8 cellular contexts compared by ENCODE assay signal in the genomic region with DNA sequence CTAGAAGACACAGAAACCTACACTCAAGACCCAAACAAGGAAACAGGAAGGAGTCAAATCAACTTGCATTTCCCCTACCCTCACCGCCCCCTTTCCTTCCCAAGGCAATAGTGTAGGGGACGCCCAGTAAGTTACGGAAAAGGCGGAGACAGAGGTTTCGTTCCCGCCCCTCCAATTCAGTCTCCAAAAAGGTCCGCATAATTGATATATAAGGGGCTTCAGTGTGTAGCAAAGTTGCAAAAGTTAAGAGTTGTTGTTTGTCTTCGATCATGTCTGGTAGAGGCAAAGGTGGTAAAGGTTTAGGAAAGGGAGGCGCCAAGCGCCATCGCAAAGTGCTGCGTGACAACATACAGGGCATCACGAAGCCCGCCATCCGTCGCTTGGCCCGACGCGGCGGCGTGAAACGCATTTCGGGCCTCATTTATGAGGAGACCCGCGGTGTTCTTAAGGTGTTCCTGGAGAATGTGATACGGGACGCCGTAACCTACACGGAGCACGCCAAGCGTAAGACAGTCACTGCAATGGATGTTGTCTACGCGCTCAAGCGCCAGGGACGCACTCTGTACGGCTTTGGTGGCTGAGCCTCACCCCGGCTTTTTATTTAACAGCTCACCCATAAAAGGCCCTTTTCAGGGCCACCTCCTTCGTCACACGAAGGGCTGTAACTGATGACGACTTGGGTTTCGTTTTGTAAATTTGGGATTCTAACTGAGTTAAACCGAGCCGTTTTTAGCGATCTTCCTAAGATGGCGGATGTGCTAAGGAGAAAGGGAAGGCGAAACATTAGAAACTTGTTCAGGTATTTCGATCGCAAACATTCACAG.
A peak's percentile ranks its signal among the peaks of the same experiment; 100 is the strongest.
DNase-seq lines count a peak whose midpoint lies in the region; ATAC-seq and TF ChIP-seq lines count a peak whose summit lies in the region.

No MANE protein-coding gene starts in this region.

- peak overlapping the region; percentile 93 for H3K27ac Mint-ChIP-seq in glutamatergic neuron (ENCODE audit: unreplicated experiment)

- peaks cover 9% of the 10 kb centered on the region for H3K9me3 Mint-ChIP-seq in glutamatergic neuron (ENCODE audit: unreplicated experiment)

- ATAC-seq in sciatic nerve, result peak; percentile 88

- peak overlapping the region; percentile 92 for H3K4me3 Mint-ChIP-seq in glutamatergic neuron (ENCODE audit: unreplicated experiment)

- peak; percentile 88 for DNase-seq in CD1c-positive myeloid dendritic cell (ENCODE audit: extremely low spot score)
- peak; percentile 60 for DNase-seq in GM20000 (ENCODE audit: low spot score)
- peak; percentile 35 to 45 for DNase-seq in Kasumi-1 (lab: John Stamatoyannopoulos, UW)
- peak; percentile 51 for DNase-seq in activated gamma-delta T cell treated with anti-CD3 and anti-CD28 coated beads, Interleukin-2, amount 50 U/mL, for 16 hours (ENCODE audit: low read depth)
- DNase-seq in glutamatergic neuron, result peak; percentile 32
- DNase-seq in sciatic nerve (ENCODE audit: low spot score), result no peak
- DNase-seq in mesenteric fat pad (ENCODE audit: low spot score), result no peak
- DNase-seq in NCI-H2171 (lab: John Stamatoyannopoulos, UW), result no peak

- intact Hi-C loops in sciatic nerve (cut with DNase I), result no loop called here

- H3K4me1 Mint-ChIP-seq in glutamatergic neuron (ENCODE audit: low read depth, unreplicated experiment), result no peaks in the 10 kb centered on the region

- TF ChIP-seq CTCF in GM20000 (IDR thresholded peaks at IDR 0.05; ENCODE audit: extremely low read depth, missing control alignments) (no peak), glutamatergic neuron (IDR thresholded peaks at IDR 0.05; ENCODE audit: partially characterized antibody, unreplicated experiment) (no peak)

- peaks cover 4% of the 10 kb centered on the region for H3K27me3 Mint-ChIP-seq in glutamatergic neuron (ENCODE audit: unreplicated experiment)

- H3K36me3 Mint-ChIP-seq in glutamatergic neuron (ENCODE audit: unreplicated experiment), result no peaks in the 10 kb centered on the region

Comparison
In these comparisons a context has a peak if more than half of its experiments do, and no peak if none do; other contexts are left out.
1. DNase-seq: peak in CD1c-positive myeloid dendritic cell (single experiment), GM20000 (single experiment), Kasumi-1 (2 of 2), activated gamma-delta T cell treated with anti-CD3 and anti-CD28 coated beads, Interleukin-2, amount 50 U/mL, for 16 hours (single experiment) and glutamatergic neuron (single experiment); none in sciatic nerve (single experiment), mesenteric fat pad (single experiment) and NCI-H2171 (single experiment).